ENCODE assay signal across 24 cellular contexts in genomic region chr14:64748521-64748920, GRCh38. TPM values are rescaled to one million over a fixed set of nuclear protein-coding genes. Genes with fewer than 3 reads are reported as not detected.
DNase-seq lines count a peak whose midpoint lies in the region; ATAC-seq and TF ChIP-seq lines count a peak whose summit lies in the region.
"Had no signal": no experiment of that assay in that cellular context is flagged by ENCODE, and none has a peak within 500 bp of the region (broad histone marks: within the 10 kb centered on the region; RNA-seq: fewer than 3 reads in every experiment).

No MANE protein-coding gene starts in this region.

- H3K4me3 ChIP-seq in heart right ventricle, result no peak overlapping the region
- no peak overlapping the region for H3K4me3 ChIP-seq in ascending aorta
- H3K4me3 ChIP-seq in spleen, result no peak overlapping the region
- H3K4me3 ChIP-seq: GM12878, K562 had no signal

- no peaks in the 10 kb centered on the region for H3K27me3 ChIP-seq in heart right ventricle
- H3K27me3 ChIP-seq in ascending aorta, result no peaks in the 10 kb centered on the region
- no peaks in the 10 kb centered on the region for H3K27me3 ChIP-seq in spleen (replicated peaks in 1 of 7)

- H3K27ac ChIP-seq in heart right ventricle (no peak overlapping the region), ascending aorta (peak overlapping the region; percentile 17 to 78), spleen (peak overlapping the region in 7 of 8 donors; percentile 9 to 84 (median 74))

- TF ChIP-seq CTCF in heart right ventricle (IDR thresholded peaks at IDR 0.05), result no peak
- no peak for TF ChIP-seq CTCF in ascending aorta (IDR thresholded peaks at IDR 0.05)
- no peak for TF ChIP-seq CTCF in spleen (IDR thresholded peaks at IDR 0.05 in 8 of 11, conservative IDR thresholded peaks at IDR 0.05 in 3 of 11)

- H3K4me1 ChIP-seq in heart right ventricle (peaks cover 8 to 27% (median 21%) of the 10 kb centered on the region in 9 donors), ascending aorta (peaks cover 6 to 25% of the 10 kb centered on the region in 2 donors), spleen (peaks cover 16 to 38% (median 29%) of the 10 kb centered on the region in 6 donors)

- intact Hi-C loops in Right ventricle myocardium inferior (cut with DNase I), result no loop called here
- intact Hi-C loops in heart right ventricle (cut with DNase I), result no loop called here
- intact Hi-C loops in ascending aorta (cut with DNase I), result loop anchor here (5.0 kb wide), 3 partner anchors 41 to 206 kb away; partner anchors contain the start of gene HSPA2
- intact Hi-C loops in spleen (cut with DNase I; ENCODE audit: low total_unique reads), result no loop called here

- 91 to 94% methylated on average over 6 of the region's 6 CpGs for WGBS in heart right ventricle, 2 donors
- 79 to 88% (median 87%) methylated on average over 6 of the region's 6 CpGs for WGBS in spleen, 5 donors

- H3K9me3 ChIP-seq in heart right ventricle (no peaks in the 10 kb centered on the region), ascending aorta (no peaks in the 10 kb centered on the region), spleen (no peaks in the 10 kb centered on the region)

- H3K36me3 ChIP-seq in heart right ventricle (peaks cover 0 to 60% (median 19%) of the 10 kb centered on the region in 9 donors), ascending aorta (peaks cover 4 to 26% of the 10 kb centered on the region in 2 donors), spleen (peaks cover 0 to 69% (median 9%) of the 10 kb centered on the region in 6 donors)

- TF ChIP-seq POLR2A in spleen (IDR thresholded peaks at IDR 0.05), result no peak
- TF ChIP-seq POLR2A in GM18505 (IDR thresholded peaks at IDR 0.05; ENCODE audit: borderline replicate concordance, extremely low read depth, insufficient read depth, insufficient read length), result no peak

- ATAC-seq in Right ventricle myocardium inferior, result no peak
- ATAC-seq in heart right ventricle, result no peak
- ATAC-seq in HG03139 (IDR thresholded peaks at IDR 0.05; ENCODE audit: unreplicated experiment), result no peak
- ATAC-seq in GM18505 (IDR thresholded peaks at IDR 0.05; ENCODE audit: unreplicated experiment), result no peak
- ATAC-seq in HG03432 (IDR thresholded peaks at IDR 0.05; ENCODE audit: unreplicated experiment), result no peak
- ATAC-seq: GM12878, K562, PC-3 had no signal

- DNase-seq in Right ventricle myocardium inferior (ENCODE audit: missing footprints), result peak; percentile 27
- no peak for DNase-seq in heart right ventricle
- DNase-seq in ascending aorta (ENCODE audit: low spot score in 2 of 2), result no peak
- DNase-seq in spleen, result no peak
- no peak for DNase-seq in mucosa of gallbladder (ENCODE audit: low spot score)
- DNase-seq: CD4-positive, alpha-beta memory T cell; COR-L47; GDM1; Kasumi-1; MV-4-11; NCI-H1105 treated with DMSO at 0.1 percent for 48 hours; NCI-H146; NCI-H2029; NCI-H446 treated with DMSO at 0.1 percent for 48 hours; NCI-H526; NCI-H82; NK-92 treated with Interleukin-12 subunit alpha and Interleukin-12 subunit beta, amount 100 ng/mL, for 24 hours; PC-3; SHP77 had no signal

RNA-seq across cellular contexts. Expression of gene PLEKHG3, which starts 44.3 kb away (rescaled TPM):
- total RNA-seq in Right ventricle myocardium inferior (19.6 TPM), heart right ventricle (10 to 100 TPM; 11.2 to 25.5 (median 16.2) TPM), ascending aorta (134 TPM), spleen (10 to 100 TPM; 31.5 to 77.7 (median 56.2) TPM), mucosa of gallbladder (101 TPM)
- polyA plus RNA-seq in heart right ventricle (1 to 10 TPM; 5.0 to 9.4 TPM), spleen (10 to 100 TPM in 2 of 3 donors, 1 to 10 TPM in 1; 4.5 to 17.1 (median 12.3) TPM)

Comparison
In these comparisons a context has a peak if more than half of its experiments do, and no peak if none do; other contexts are left out.
1. H3K27ac ChIP-seq: peak in ascending aorta (2 of 2) and spleen (7 of 8); none in heart right ventricle (0 of 10).